Comparison of ENCODE assay signal across 8 cellular contexts in the genomic region with DNA sequence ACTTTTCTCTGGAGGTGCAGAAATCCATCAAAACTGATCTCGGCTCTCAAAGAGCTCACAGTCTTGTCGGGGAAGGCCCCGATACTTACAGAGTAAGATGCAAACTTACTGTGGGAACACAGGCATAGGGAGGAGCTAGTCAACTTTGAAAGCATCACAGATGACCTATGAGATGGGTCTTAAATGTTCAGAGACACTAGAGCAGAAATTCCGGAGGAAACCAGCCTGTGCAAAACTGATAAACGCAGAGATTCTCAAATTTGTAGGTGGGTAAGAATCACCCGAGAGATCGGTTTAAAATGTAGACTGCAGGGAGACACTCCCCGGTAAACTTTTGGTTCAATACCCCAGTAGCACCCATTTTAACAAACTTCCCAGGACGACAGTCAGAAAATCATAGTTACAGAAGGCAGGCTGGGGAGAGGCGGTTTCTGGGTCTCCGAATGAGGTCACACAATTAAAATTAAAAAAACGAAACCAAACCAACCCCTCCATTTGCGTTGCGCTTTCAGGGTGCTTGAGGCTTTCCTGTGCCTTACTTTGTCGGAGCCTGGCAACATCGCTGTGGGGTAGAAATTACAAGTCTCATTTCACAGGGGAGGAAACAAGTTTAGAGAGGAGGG. TPM values are rescaled to one million over a fixed set of nuclear protein-coding genes. Genes with fewer than 3 reads are reported as not detected.
A peak's percentile ranks its signal among the peaks of the same experiment; 100 is the strongest.
DNase-seq lines count a peak whose midpoint lies in the region; ATAC-seq and TF ChIP-seq lines count a peak whose summit lies in the region.

No MANE protein-coding gene starts in this region.

- ATAC-seq in GM19043 (IDR thresholded peaks at IDR 0.05; ENCODE audit: low read depth, unreplicated experiment) (peak; percentile 8), HG03196 (IDR thresholded peaks at IDR 0.05; ENCODE audit: unreplicated experiment) (peak; percentile 25), SK-N-SH treated with all-trans-retinoic acid at 6 μM for 48 hours (peak; percentile 46), lower lobe of right lung (peak; percentile 16 to 34)

- H3K4me1 Mint-ChIP-seq in chondrocyte (ENCODE audit: low read depth), result peaks cover 32% of the 10 kb centered on the region
- H3K4me1 Mint-ChIP-seq in stimulated activated naive CD8-positive, alpha-beta T cell treated with anti-CD3 and anti-CD28 coated beads, Interleukin-15, Interleukin-2, amounts not matched to agents 100 ng/mL and 50 ng/mL, for 24 hours (ENCODE audit: low read depth), result peaks cover 29% of the 10 kb centered on the region

- H3K9me3 ChIP-seq in lower lobe of right lung, result no peaks in the 10 kb centered on the region

- DNase-seq in COLO829 (ENCODE audit: low spot score), result peak; percentile 40
- DNase-seq in chondrocyte (ENCODE audit: low spot score), result no peak
- no peak for DNase-seq in lower lobe of right lung
- DNase-seq in epidermal melanocyte (ENCODE audit: insufficient read length, low spot score), result no peak

- no peak for TF ChIP-seq CTCF in chondrocyte (IDR thresholded peaks at IDR 0.05)
- no peak for TF ChIP-seq CTCF in lower lobe of right lung (IDR thresholded peaks at IDR 0.05)

- peak overlapping the region; percentile 88 for H3K4me3 Mint-ChIP-seq in chondrocyte (ENCODE audit: unreplicated experiment)
- peak overlapping the region; percentile 88 for H3K4me3 Mint-ChIP-seq in stimulated activated naive CD8-positive, alpha-beta T cell treated with anti-CD3 and anti-CD28 coated beads, Interleukin-15, Interleukin-2, amounts not matched to agents 100 ng/mL and 50 ng/mL, for 24 hours

- H3K4me1 ChIP-seq in lower lobe of right lung, result peaks cover 36% of the 10 kb centered on the region

- H3K27me3 Mint-ChIP-seq in chondrocyte (ENCODE audit: low read depth), result no peaks in the 10 kb centered on the region
- H3K27me3 Mint-ChIP-seq in stimulated activated naive CD8-positive, alpha-beta T cell treated with anti-CD3 and anti-CD28 coated beads, Interleukin-15, Interleukin-2, amounts not matched to agents 100 ng/mL and 50 ng/mL, for 24 hours, result no peaks in the 10 kb centered on the region

- no peaks in the 10 kb centered on the region for H3K9me3 Mint-ChIP-seq in chondrocyte (ENCODE audit: low read depth)
- no peaks in the 10 kb centered on the region for H3K9me3 Mint-ChIP-seq in stimulated activated naive CD8-positive, alpha-beta T cell treated with anti-CD3 and anti-CD28 coated beads, Interleukin-15, Interleukin-2, amounts not matched to agents 100 ng/mL and 50 ng/mL, for 24 hours

- intact Hi-C loops in lower lobe of right lung (cut with DNase I), result no loop called here

- H3K4me3 ChIP-seq in lower lobe of right lung, result peak overlapping the region; percentile 87

- no peaks in the 10 kb centered on the region for H3K27me3 ChIP-seq in lower lobe of right lung (ENCODE audit: low read depth)

- H3K27ac ChIP-seq in lower lobe of right lung, result peak overlapping the region; percentile 97

- H3K36me3 ChIP-seq in lower lobe of right lung, result peaks cover 11% of the 10 kb centered on the region

- peak overlapping the region; percentile 100 for H3K27ac Mint-ChIP-seq in chondrocyte (ENCODE audit: unreplicated experiment)
- peak overlapping the region; percentile 97 for H3K27ac Mint-ChIP-seq in stimulated activated naive CD8-positive, alpha-beta T cell treated with anti-CD3 and anti-CD28 coated beads, Interleukin-15, Interleukin-2, amounts not matched to agents 100 ng/mL and 50 ng/mL, for 24 hours

- H3K36me3 Mint-ChIP-seq in chondrocyte (ENCODE audit: low read depth), result peaks cover 7% of the 10 kb centered on the region
- peaks cover 30% of the 10 kb centered on the region for H3K36me3 Mint-ChIP-seq in stimulated activated naive CD8-positive, alpha-beta T cell treated with anti-CD3 and anti-CD28 coated beads, Interleukin-15, Interleukin-2, amounts not matched to agents 100 ng/mL and 50 ng/mL, for 24 hours (ENCODE audit: low read depth)

TF ChIP-seq in SK-N-SH treated with all-trans-retinoic acid at 6 μM for 48 hours, 23 proteins besides CTCF, POLR2A, EP300 and RAD21:
- TF ChIP-seq ZFP3 (CRISPR knock-in tag; IDR thresholded peaks at IDR 0.05), result no peak
- TF ChIP-seq, protein P1, sequence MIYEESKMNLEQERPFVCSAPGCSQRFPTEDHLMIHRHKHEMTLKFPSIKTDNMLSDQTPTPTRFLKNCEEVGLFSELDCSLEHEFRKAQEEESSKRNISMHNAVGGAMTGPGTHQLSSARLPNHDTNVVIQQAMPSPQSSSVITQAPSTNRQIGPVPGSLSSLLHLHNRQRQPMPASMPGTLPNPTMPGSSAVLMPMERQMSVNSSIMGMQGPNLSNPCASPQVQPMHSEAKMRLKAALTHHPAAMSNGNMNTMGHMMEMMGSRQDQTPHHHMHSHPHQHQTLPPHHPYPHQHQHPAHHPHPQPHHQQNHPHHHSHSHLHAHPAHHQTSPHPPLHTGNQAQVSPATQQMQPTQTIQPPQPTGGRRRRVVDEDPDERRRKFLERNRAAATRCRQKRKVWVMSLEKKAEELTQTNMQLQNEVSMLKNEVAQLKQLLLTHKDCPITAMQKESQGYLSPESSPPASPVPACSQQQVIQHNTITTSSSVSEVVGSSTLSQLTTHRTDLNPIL (CRISPR knock-in tag; IDR thresholded peaks at IDR 0.05; ENCODE audit: low read depth), result 0 out of 2 replicates have a peak, but pooled peaks have one; percentile 10

RNA-seq across cellular contexts. Expression of gene THRAP3, which starts 0.8 kb away (rescaled TPM):
- total RNA-seq in chondrocyte, result 88.7 to 106 TPM (median 106 TPM) in 3 replicates
- total RNA-seq in lower lobe of right lung, result 81.0 TPM
